ENCODE assay signal across 1 cellular context in the genomic region with DNA sequence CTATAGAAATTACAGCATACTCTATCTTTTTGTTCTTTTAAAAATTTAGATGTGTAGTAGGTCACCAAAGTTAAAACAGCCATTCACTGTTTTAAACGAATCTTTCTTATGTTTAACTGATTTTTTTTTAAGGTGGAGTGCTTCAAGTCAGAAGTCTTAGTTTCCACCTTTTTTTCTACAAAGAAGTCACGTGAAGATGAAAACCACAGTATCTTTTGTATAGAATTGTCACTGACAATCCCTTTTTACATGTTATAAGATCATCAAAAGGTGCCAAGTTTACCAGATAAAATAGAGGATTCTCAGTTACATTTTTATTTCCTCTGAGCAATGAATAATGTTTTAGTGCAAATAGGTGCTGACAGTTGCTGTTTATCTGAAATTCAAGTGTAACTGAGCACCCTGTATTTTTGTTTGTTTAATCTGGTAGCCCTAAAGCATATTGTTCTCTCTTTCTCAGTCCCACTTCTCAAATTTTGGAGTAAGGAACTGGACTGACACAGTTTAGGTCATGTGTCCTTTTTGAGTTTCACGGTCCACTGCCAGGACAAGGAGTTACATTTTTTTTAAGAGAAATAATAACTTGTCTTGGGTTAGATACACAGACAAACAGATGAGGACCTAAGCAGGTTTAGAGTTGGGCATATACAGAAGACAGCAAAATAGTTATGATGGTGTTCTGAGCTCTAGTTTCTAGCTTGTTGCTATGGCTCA.
TF ChIP-seq lines count a peak whose summit lies in the region.

No MANE protein-coding gene starts in this region.

TF ChIP-seq in GM12878, 131 proteins besides CTCF, POLR2A, EP300 and RAD21 (continued from another document):
- TF ChIP-seq CEBPB (IDR thresholded peaks at IDR 0.05; ENCODE audit: borderline replicate concordance in 1 of 2, low read depth in 2 of 2, low read length in 2 of 2) (no peak), ESRRA (IDR thresholded peaks at IDR 0.05; ENCODE audit: low read length) (no peak)
- TF ChIP-seq, protein P1, sequence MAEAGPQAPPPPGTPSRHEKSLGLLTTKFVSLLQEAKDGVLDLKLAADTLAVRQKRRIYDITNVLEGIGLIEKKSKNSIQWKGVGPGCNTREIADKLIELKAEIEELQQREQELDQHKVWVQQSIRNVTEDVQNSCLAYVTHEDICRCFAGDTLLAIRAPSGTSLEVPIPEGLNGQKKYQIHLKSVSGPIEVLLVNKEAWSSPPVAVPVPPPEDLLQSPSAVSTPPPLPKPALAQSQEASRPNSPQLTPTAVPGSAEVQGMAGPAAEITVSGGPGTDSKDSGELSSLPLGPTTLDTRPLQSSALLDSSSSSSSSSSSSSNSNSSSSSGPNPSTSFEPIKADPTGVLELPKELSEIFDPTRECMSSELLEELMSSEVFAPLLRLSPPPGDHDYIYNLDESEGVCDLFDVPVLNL (IDR thresholded peaks at IDR 0.05; ENCODE audit: low read depth, low read length) = no peak
